ENCODE assay signal across 1 cellular context in genomic region chr19:41861098-41861768, GRCh38.
TF ChIP-seq lines count a peak whose summit lies in the region.

No MANE protein-coding gene starts in this region.

TF ChIP-seq in endothelial cell of umbilical vein, 7 proteins besides CTCF, POLR2A, EP300 and RAD21 (continued from another document):
- no peak for TF ChIP-seq POLR2AphosphoS5 (IDR thresholded peaks at IDR 0.05; ENCODE audit: insufficient read depth, low read depth, low read length)
- no peak for TF ChIP-seq GATA2 (IDR thresholded peaks at IDR 0.05; ENCODE audit: insufficient read depth, insufficient read length, low read depth, low read length)
- TF ChIP-seq, protein P1, sequence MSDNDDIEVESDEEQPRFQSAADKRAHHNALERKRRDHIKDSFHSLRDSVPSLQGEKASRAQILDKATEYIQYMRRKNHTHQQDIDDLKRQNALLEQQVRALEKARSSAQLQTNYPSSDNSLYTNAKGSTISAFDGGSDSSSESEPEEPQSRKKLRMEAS (IDR thresholded peaks at IDR 0.05; ENCODE audit: insufficient read depth, insufficient read length) = no peak
- TF ChIP-seq JUN (IDR thresholded peaks at IDR 0.05; ENCODE audit: borderline replicate concordance, insufficient read depth, insufficient read length, low read depth) = no peak
- no peak for TF ChIP-seq FOS (IDR thresholded peaks at IDR 0.05; ENCODE audit: borderline replicate concordance, insufficient read depth, low read length)
- no peak for TF ChIP-seq MYC (IDR thresholded peaks at IDR 0.05; ENCODE audit: low read depth, low read length)
